ENCODE assay signal across 7 cellular contexts in the genomic region with DNA sequence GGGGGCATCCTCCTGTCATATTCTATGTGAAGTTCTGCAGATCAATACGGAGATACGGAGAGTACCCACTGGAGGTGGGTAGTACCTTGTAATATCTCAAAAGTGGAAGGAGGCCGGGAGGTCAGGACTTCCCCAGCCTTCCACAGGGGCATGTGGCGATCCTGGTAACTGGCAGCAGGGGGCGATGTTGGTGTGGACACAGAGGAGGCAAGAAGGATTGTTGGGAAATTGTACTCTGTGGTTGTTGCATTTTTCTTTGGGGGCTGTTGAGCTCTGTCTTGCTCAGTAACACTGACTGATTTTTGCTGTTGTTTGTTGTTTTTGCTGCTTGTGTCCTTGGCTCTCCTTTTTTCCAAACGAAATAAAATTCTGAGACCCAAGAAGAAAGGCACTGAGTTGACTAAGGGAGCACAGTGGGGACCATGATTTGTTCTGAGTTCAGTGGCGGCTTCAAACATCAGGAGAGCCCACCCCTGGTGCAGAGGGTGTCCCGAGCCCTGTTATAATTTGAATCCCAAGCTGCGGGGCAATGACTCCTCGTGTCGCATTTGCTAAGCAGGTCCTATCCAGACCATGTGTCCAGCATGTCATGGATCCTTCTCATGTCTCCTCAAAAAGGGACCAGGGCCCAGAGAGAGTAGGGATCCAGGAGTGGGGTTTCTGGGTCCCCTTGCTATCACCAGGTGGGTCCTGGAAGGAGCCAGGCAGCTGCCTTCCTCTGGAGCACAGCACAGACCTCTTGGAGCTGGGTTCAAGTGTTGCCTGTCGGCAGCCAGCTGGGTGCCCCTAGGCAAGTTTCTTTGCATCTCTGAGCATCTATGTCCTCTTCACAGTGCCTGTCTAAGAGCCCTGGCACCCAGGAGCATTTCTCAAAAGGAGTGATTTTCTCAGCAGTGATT. TPM values are rescaled to one million over a fixed set of nuclear protein-coding genes. Genes with fewer than 3 reads are reported as not detected.
DNase-seq lines count a peak whose midpoint lies in the region; ATAC-seq and TF ChIP-seq lines count a peak whose summit lies in the region.

No MANE protein-coding gene starts in this region.

- in situ Hi-C loops in GM13977 (cut with MboI; ENCODE audit: low pct_unique_long_range_greater_than_20kb, low sequenced_read_pairs, unreplicated experiment): loop anchor here (10.0 kb wide), 1 partner anchor 232 kb away; no protein-coding TSS in a partner anchor

- H3K27me3 Mint-ChIP-seq in activated CD4-positive, alpha-beta T cell treated with anti-CD3 and anti-CD28 coated beads, Interleukin-2, amount 10 ng/mL, durations not matched to agents 24 days and 14 days: no peaks in the 10 kb centered on the region
- H3K27me3 Mint-ChIP-seq in mesothelial cell of epicardium (ENCODE audit: low read depth): peaks cover 34% of the 10 kb centered on the region
- H3K27me3 Mint-ChIP-seq in stimulated activated naive B cell treated with anti-CD40 and anti-IgM and Interleukin-4, amounts not matched to agents 10 μg/mL and 1 μg/mL and 100 μg/mL, for 72 hours: peaks cover 51 to 58% of the 10 kb centered on the region in 2 donors

- H3K27ac ChIP-seq in dorsolateral prefrontal cortex: no peak overlapping the region

- intact Hi-C loops in activated CD4-positive, alpha-beta T cell treated with anti-CD3 and anti-CD28 coated beads, Interleukin-2, amount 10 ng/mL, durations not matched to agents 24 days and 14 days (cut with micrococcal nuclease): loop anchor here (1.0 kb wide), 3 partner anchors 163 to 229 kb away; no protein-coding TSS in a partner anchor
- intact Hi-C loops in dorsolateral prefrontal cortex (cut with DNase I): loop anchor here in 1 of 2 donors (5.0 kb wide), 1 partner anchor 229 kb away; no protein-coding TSS in a partner anchor

- DNase-seq in GM13977 (ENCODE audit: low spot score) (peak; percentile 85), NCI-H526 (lab: John Stamatoyannopoulos, UW) (peak; percentile 74 to 94), dorsolateral prefrontal cortex (peak in 2 of 10 donors; percentile 35 to 47), mesothelial cell of epicardium (ENCODE audit: low spot score in 2 of 2, unreplicated experiment in 2 of 2) (peak in 1 of 2 experiments; percentile 69)
- DNase-seq in activated CD4-positive, alpha-beta T cell treated with anti-CD3 and anti-CD28 coated beads, Interleukin-2, amount 10 ng/mL, durations not matched to agents 24 days and 14 days: peak; percentile 93
- DNase-seq in stimulated activated naive B cell treated with anti-CD40 and anti-IgM and Interleukin-4, amounts not matched to agents 10 μg/mL and 1 μg/mL and 100 μg/mL, for 72 hours: peak; percentile 58

- H3K9me3 Mint-ChIP-seq in activated CD4-positive, alpha-beta T cell treated with anti-CD3 and anti-CD28 coated beads, Interleukin-2, amount 10 ng/mL, durations not matched to agents 24 days and 14 days: no peaks in the 10 kb centered on the region
- no peaks in the 10 kb centered on the region for H3K9me3 Mint-ChIP-seq in mesothelial cell of epicardium
- no peaks in the 10 kb centered on the region for H3K9me3 Mint-ChIP-seq in stimulated activated naive B cell treated with anti-CD40 and anti-IgM and Interleukin-4, amounts not matched to agents 10 μg/mL and 1 μg/mL and 100 μg/mL, for 72 hours

- H3K36me3 Mint-ChIP-seq in activated CD4-positive, alpha-beta T cell treated with anti-CD3 and anti-CD28 coated beads, Interleukin-2, amount 10 ng/mL, durations not matched to agents 24 days and 14 days (ENCODE audit: low read depth): no peaks in the 10 kb centered on the region
- H3K36me3 Mint-ChIP-seq in mesothelial cell of epicardium: no peaks in the 10 kb centered on the region
- no peaks in the 10 kb centered on the region for H3K36me3 Mint-ChIP-seq in stimulated activated naive B cell treated with anti-CD40 and anti-IgM and Interleukin-4, amounts not matched to agents 10 μg/mL and 1 μg/mL and 100 μg/mL, for 72 hours

- H3K4me3 ChIP-seq in dorsolateral prefrontal cortex: no peak overlapping the region

- peak; percentile 68 for ATAC-seq in HG02870 (IDR thresholded peaks at IDR 0.05; ENCODE audit: unreplicated experiment)
- ATAC-seq in stimulated activated naive B cell treated with anti-CD40 and anti-IgM and Interleukin-4, amounts not matched to agents 10 μg/mL and 1 μg/mL and 100 μg/mL, for 72 hours (replicated peaks): peak; percentile 80 to 82

- no peak overlapping the region for H3K4me3 Mint-ChIP-seq in activated CD4-positive, alpha-beta T cell treated with anti-CD3 and anti-CD28 coated beads, Interleukin-2, amount 10 ng/mL, durations not matched to agents 24 days and 14 days
- H3K4me3 Mint-ChIP-seq in mesothelial cell of epicardium: no peak overlapping the region
- H3K4me3 Mint-ChIP-seq in stimulated activated naive B cell treated with anti-CD40 and anti-IgM and Interleukin-4, amounts not matched to agents 10 μg/mL and 1 μg/mL and 100 μg/mL, for 72 hours: no peak overlapping the region

- no peak overlapping the region for H3K27ac Mint-ChIP-seq in activated CD4-positive, alpha-beta T cell treated with anti-CD3 and anti-CD28 coated beads, Interleukin-2, amount 10 ng/mL, durations not matched to agents 24 days and 14 days
- H3K27ac Mint-ChIP-seq in mesothelial cell of epicardium: no peak overlapping the region
- H3K27ac Mint-ChIP-seq in stimulated activated naive B cell treated with anti-CD40 and anti-IgM and Interleukin-4, amounts not matched to agents 10 μg/mL and 1 μg/mL and 100 μg/mL, for 72 hours: no peak overlapping the region

- H3K4me1 Mint-ChIP-seq in activated CD4-positive, alpha-beta T cell treated with anti-CD3 and anti-CD28 coated beads, Interleukin-2, amount 10 ng/mL, durations not matched to agents 24 days and 14 days: peaks cover 7% of the 10 kb centered on the region
- H3K4me1 Mint-ChIP-seq in mesothelial cell of epicardium: no peaks in the 10 kb centered on the region
- peaks cover 2 to 8% of the 10 kb centered on the region in 2 donors for H3K4me1 Mint-ChIP-seq in stimulated activated naive B cell treated with anti-CD40 and anti-IgM and Interleukin-4, amounts not matched to agents 10 μg/mL and 1 μg/mL and 100 μg/mL, for 72 hours

- H3K27me3 ChIP-seq in dorsolateral prefrontal cortex: peaks cover 0 to 72% (median 49%) of the 10 kb centered on the region in 45 donors

- TF ChIP-seq CTCF in GM13977 (IDR thresholded peaks at IDR 0.05; ENCODE audit: extremely low read depth, insufficient read depth, missing control alignments) (peak; percentile 92), dorsolateral prefrontal cortex (IDR thresholded peaks at IDR 0.05 in 54 of 56, conservative IDR thresholded peaks at IDR 0.05 in 2 of 56; ENCODE audit: low read depth in 1 of 56, partially characterized antibody in 56 of 56) (peak; percentile 29 to 80 (median 63)), mesothelial cell of epicardium (IDR thresholded peaks at IDR 0.05; ENCODE audit: unreplicated experiment) (peak; percentile 57)

RNA-seq across cellular contexts. Expression of a gene that starts 22.8 kb away (rescaled TPM):
- not detected in 2 replicates for total RNA-seq in activated CD4-positive, alpha-beta T cell treated with anti-CD3 and anti-CD28 coated beads, Interleukin-2, amount 10 ng/mL, durations not matched to agents 24 days and 14 days
- total RNA-seq in dorsolateral prefrontal cortex (under 1 TPM in 103 of 120 experiments, not detected in 17; 0.07 to 0.69 (median 0.22) TPM), mesothelial cell of epicardium (0.54 to 0.59 TPM (median 0.55 TPM) in 3 replicates)
